Comparison of ENCODE assay signal across 8 cellular contexts in genomic region chr7:17301491-17302101, GRCh38. TPM values are rescaled to one million over a fixed set of nuclear protein-coding genes. Genes with fewer than 3 reads are reported as not detected.
A peak's percentile ranks its signal among the peaks of the same experiment; 100 is the strongest.
DNase-seq lines count a peak whose midpoint lies in the region; ATAC-seq and TF ChIP-seq lines count a peak whose summit lies in the region.

No MANE protein-coding gene starts in this region.

- H3K4me3 ChIP-seq in Caco-2 (ENCODE audit: low read depth, low read length): peak overlapping the region; percentile 20
- no peak overlapping the region for H3K4me3 ChIP-seq in Jurkat, Clone E6-1 (ENCODE audit: low read length)
- peak overlapping the region; percentile 51 to 87 for H3K4me3 ChIP-seq in duodenal mucosa (ENCODE audit: low read depth in 1 of 2, low read length in 2 of 2)

- TF ChIP-seq CTCF in Caco-2 (IDR thresholded peaks at IDR 0.05; ENCODE audit: insufficient read depth in 1 of 2, low read depth in 1 of 2, low read length in 1 of 2, severe bottlenecking in 1 of 2, unreplicated experiment in 1 of 2): peak; percentile 60 to 81
- peak; percentile 79 for TF ChIP-seq CTCF in natural killer cell (IDR thresholded peaks at IDR 0.05)

- H3K4me1 ChIP-seq in Caco-2: peaks cover 14% of the 10 kb centered on the region
- peaks cover 20 to 31% of the 10 kb centered on the region in 2 donors for H3K4me1 ChIP-seq in duodenal mucosa (ENCODE audit: control insufficient read depth in 1 of 2, insufficient read depth in 2 of 2, low read length in 2 of 2)

- peak overlapping the region in 1 of 2 donors; percentile 29 for H3K9ac ChIP-seq in duodenal mucosa (ENCODE audit: low read depth in 1 of 2, low read length in 2 of 2)

- intact Hi-C loops in Caco-2 (cut with micrococcal nuclease; ENCODE audit: unreplicated experiment): loop anchor here (2.0 to 5.0 kb wide), 3 partner anchors 206 to 409 kb away; no protein-coding TSS in a partner anchor
- intact Hi-C loops in natural killer cell (cut with micrococcal nuclease): loop anchor here (1.0 kb wide), 1 partner anchor 319 kb away; no protein-coding TSS in a partner anchor

- H3K27ac Mint-ChIP-seq in Caco-2 (ENCODE audit: unreplicated experiment) (no peak overlapping the region), natural killer cell (no peak overlapping the region)

- H3K36me3 Mint-ChIP-seq in Caco-2 (ENCODE audit: insufficient read depth, unreplicated experiment): peaks cover 12% of the 10 kb centered on the region
- no peaks in the 10 kb centered on the region for H3K36me3 Mint-ChIP-seq in natural killer cell

- DNase-seq in Caco-2 (peak in 1 of 2 experiments; percentile 52), UCSD-AML1 (lab: John Stamatoyannopoulos, UW; ENCODE audit: unreplicated experiment) (peak; percentile 1), natural killer cell (no peak)
- DNase-seq in Jurkat, Clone E6-1 (ENCODE audit: low read depth, low spot score): peak; percentile 18

- H3K9me3 ChIP-seq in Caco-2: no peaks in the 10 kb centered on the region
- no peaks in the 10 kb centered on the region for H3K9me3 ChIP-seq in duodenal mucosa (ENCODE audit: control insufficient read depth in 1 of 2, low read length in 2 of 2)

- no peak overlapping the region for H3K27ac ChIP-seq in duodenal mucosa (ENCODE audit: low read depth, low read length)

- H3K4me3 Mint-ChIP-seq in Caco-2 (ENCODE audit: unreplicated experiment) (no peak overlapping the region), natural killer cell (no peak overlapping the region)

- H3K4me1 Mint-ChIP-seq in Caco-2 (ENCODE audit: low read depth, unreplicated experiment): peaks cover 23% of the 10 kb centered on the region
- H3K4me1 Mint-ChIP-seq in natural killer cell: peaks cover 27 to 36% of the 10 kb centered on the region in 2 donors

- CTCF ChIA-PET in Caco-2 (lab: Charles Lee): interaction anchor here (0.6 to 1.6 kb wide), 4 partner anchors 317 to 410 kb away, joined by 4 to 6 read pairs (median 4); no protein-coding TSS in a partner anchor

- BruUV-seq in Caco-2 (replicated peaks; lab: Mats Ljungman, UMichigan): no TSS peak

- ATAC-seq in natural killer cell (no peak), GM21825 (IDR thresholded peaks at IDR 0.05; ENCODE audit: unreplicated experiment) (no peak), HG03342 (IDR thresholded peaks at IDR 0.05; ENCODE audit: unreplicated experiment) (no peak), GM21367 (IDR thresholded peaks at IDR 0.05; ENCODE audit: unreplicated experiment) (no peak)

- H3K27me3 Mint-ChIP-seq in Caco-2 (ENCODE audit: insufficient read depth, unreplicated experiment) (no peaks in the 10 kb centered on the region), natural killer cell (ENCODE audit: low read depth in 2 of 2) (no peaks in the 10 kb centered on the region)

- H3K36me3 ChIP-seq in Caco-2 (ENCODE audit: control insufficient read depth, insufficient read depth, low read length) (no peaks in the 10 kb centered on the region), duodenal mucosa (ENCODE audit: control insufficient read depth in 1 of 2, insufficient read depth in 2 of 2, low read length in 2 of 2) (no peaks in the 10 kb centered on the region)

- H3K9me3 Mint-ChIP-seq in Caco-2 (ENCODE audit: unreplicated experiment): peaks cover 15% of the 10 kb centered on the region
- peaks cover 0 to 2% of the 10 kb centered on the region in 2 donors for H3K9me3 Mint-ChIP-seq in natural killer cell

- H3K27me3 ChIP-seq in Caco-2 (replicated peaks; ENCODE audit: control insufficient read depth, insufficient read depth, low read length): no peaks in the 10 kb centered on the region
- no peaks in the 10 kb centered on the region for H3K27me3 ChIP-seq in duodenal mucosa (ENCODE audit: control insufficient read depth in 1 of 2, insufficient read depth in 2 of 2, low read length in 2 of 2)

- POLR2A ChIA-PET in Caco-2 (lab: Charles Lee): no interaction called here

RNA-seq across cellular contexts. Expression of gene AHR, which starts 3.1 kb away (rescaled TPM):
- total RNA-seq in Caco-2 (2022) (39.0 and 39.4 TPM in 2 replicates), natural killer cell (10 to 100 TPM; 20.7 to 54.7 (median 44.9) TPM)
- not detected for polyA plus RNA-seq in Jurkat, Clone E6-1 (2012; ENCODE audit: insufficient read depth, insufficient read length)
